In genomic region chr6:25250878-25251277, GRCh38 we compare ENCODE assay signal across 8 cellular contexts.
A peak's percentile ranks its signal among the peaks of the same experiment; 100 is the strongest.
DNase-seq lines count a peak whose midpoint lies in the region; ATAC-seq and FAIRE-seq lines count a peak whose summit lies in the region.
"Had no signal": no experiment of that assay in that cellular context is flagged by ENCODE, and none has a peak within 500 bp of the region (broad histone marks: within the 10 kb centered on the region; RNA-seq: fewer than 3 reads in every experiment).

No MANE protein-coding gene starts in this region.

- FAIRE-seq in GM18507 (lab: Jason Lieb, UNC): peak; percentile 61
- FAIRE-seq: endothelial cell of umbilical vein had no signal

- peak; percentile 90 for ATAC-seq in GM21723 (IDR thresholded peaks at IDR 0.05; ENCODE audit: unreplicated experiment)
- no peak for ATAC-seq in HG03045 (IDR thresholded peaks at IDR 0.05; ENCODE audit: unreplicated experiment)

- DNase-seq in GM18507 (ENCODE audit: extremely low spot score, insufficient read length, low read depth) (no peak), NCI-H226 (peak; percentile 33), kidney tubule cell (ENCODE audit: low spot score) (peak; percentile 95), GF-D8 (lab: John Stamatoyannopoulos, UW) (no peak), activated gamma-delta T cell treated with Interleukin-2 at 50 U/mL for 16 hours (no peak)

Comparison
In these comparisons a context has a peak if more than half of its experiments do, and no peak if none do; other contexts are left out.
1. DNase-seq: peak in NCI-H226 (single experiment) and kidney tubule cell (single experiment); none in GM18507 (single experiment), GF-D8 (single experiment) and activated gamma-delta T cell treated with Interleukin-2 at 50 U/mL for 16 hours (single experiment).